In the genomic region with DNA sequence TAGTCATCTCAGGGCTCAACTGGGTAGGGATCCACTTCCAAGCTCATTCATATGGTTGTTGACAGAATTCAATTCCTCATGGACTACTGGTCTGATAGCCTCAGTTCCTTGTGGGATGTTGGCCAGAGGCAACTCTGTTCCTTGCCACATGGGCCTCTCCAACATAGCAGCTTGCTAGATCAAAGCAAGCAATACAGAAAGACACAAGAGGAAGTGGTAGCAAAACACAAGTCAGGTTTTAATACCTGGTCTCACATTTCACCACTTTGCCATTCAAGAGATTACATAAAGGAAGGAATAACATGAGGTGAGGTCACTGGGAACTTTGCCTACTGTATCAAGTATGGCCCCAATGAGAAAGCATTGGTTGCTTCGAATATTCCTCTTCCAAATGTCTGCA, we compare ENCODE assay signal across 28 cellular contexts.
"Had no signal": no experiment of that assay in that cellular context is flagged by ENCODE, and none has a peak within 500 bp of the region (broad histone marks: within the 10 kb centered on the region; RNA-seq: fewer than 3 reads in every experiment).

No MANE protein-coding gene starts in this region.

- DNase-seq: kidney glomerular epithelial cell; left cardiac atrium; lower lobe of right lung; mammary epithelial cell; mesenchymal stem cell; naive thymus-derived CD8-positive, alpha-beta T cell; nucleus accumbens; pancreas; posterior cingulate gyrus; retina; right cardiac atrium; stimulated activated CD4-positive, alpha-beta T cell treated with anti-CD3 and anti-CD28 coated beads, Interleukin-12 subunit alpha, Interleukin-12 subunit beta, amount 100 ng/mL, for 4 hours; stimulated activated CD4-positive, alpha-beta T cell treated with anti-CD3 and anti-CD28 coated beads, Interleukin-15, amount 100 ng/mL, for 24 hours; stimulated activated CD4-positive, alpha-beta T cell treated with anti-CD3 and anti-CD28 coated beads, Interleukin-2, amount 100 ng/mL, for 24 hours; stimulated activated CD4-positive, alpha-beta T cell treated with anti-CD3 and anti-CD28 coated beads, Interleukin-4, amount 100 ng/mL, for 1 hour; stimulated activated naive B cell treated with anti-CD40 and anti-IgM and Interleukin-4, amounts not matched to agents 10 μg/mL and 1 μg/mL and 100 μg/mL, for 72 hours; stimulated activated naive CD8-positive, alpha-beta T cell treated with anti-CD3 and anti-CD28 coated beads, Interleukin-15, Interleukin-2, amounts not matched to agents 100 U/mL and 50 U/mL, for 24 hours; stomach; testis; thyroid gland; transverse colon; upper lobe of left lung had no signal

- H3K4me3 ChIP-seq: lower lobe of right lung, pancreas, prostate gland, skin epidermis, stomach, testis, thyroid gland, transverse colon, upper lobe of left lung, vagina had no signal

- H3K27me3 ChIP-seq: pancreas, stomach, testis, thyroid gland, transverse colon, upper lobe of left lung, vagina had no signal

- H3K36me3 ChIP-seq: lower lobe of right lung, pancreas, prostate gland, stomach, thyroid gland, transverse colon, upper lobe of left lung, vagina had no signal

- FAIRE-seq: keratinocyte, pancreas had no signal

- ATAC-seq: left cardiac atrium; left lobe of liver; lower lobe of right lung; naive thymus-derived CD8-positive, alpha-beta T cell; pancreas; right cardiac atrium; sciatic nerve; stimulated activated naive B cell treated with anti-CD40 and anti-IgM and Interleukin-4, amounts not matched to agents 10 μg/mL and 1 μg/mL and 100 μg/mL, for 72 hours; stimulated activated naive CD8-positive, alpha-beta T cell treated with anti-CD3 and anti-CD28 coated beads, Interleukin-15, Interleukin-2, amounts not matched to agents 100 U/mL and 50 U/mL, for 24 hours had no signal
